Comparison of ENCODE assay signal across 29 cellular contexts in the genomic region with DNA sequence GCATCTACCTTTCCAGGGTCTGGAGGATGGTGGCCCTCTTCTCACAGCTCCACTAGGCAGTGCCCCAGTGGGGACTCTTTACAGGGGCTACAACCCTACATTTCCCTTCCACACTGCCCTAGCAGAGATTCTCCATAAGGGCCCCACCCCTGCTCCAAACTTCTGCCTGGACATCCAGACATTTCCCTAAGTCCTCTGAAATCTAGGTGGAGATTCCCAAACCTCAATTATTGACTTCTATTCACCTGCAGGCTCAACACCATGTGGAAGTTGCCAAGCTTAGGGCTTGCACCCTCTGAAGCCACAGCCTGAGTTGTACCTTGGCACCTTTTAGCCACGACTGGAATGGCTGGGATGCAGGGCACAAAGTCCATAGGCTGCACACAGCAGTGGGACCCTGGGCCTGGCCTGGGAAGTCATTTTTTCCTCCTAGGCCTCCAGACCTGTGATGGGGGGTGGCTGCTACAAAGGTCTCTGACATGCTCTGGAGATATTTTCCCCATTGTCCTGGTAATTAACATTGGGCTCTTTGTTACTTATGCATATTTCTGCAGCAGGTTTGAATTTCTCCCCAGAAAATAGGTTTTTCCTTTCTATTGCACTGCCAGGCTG.
"Had no signal": no experiment of that assay in that cellular context is flagged by ENCODE, and none has a peak within 500 bp of the region (broad histone marks: within the 10 kb centered on the region; RNA-seq: fewer than 3 reads in every experiment).

No MANE protein-coding gene starts in this region.

- H3K27me3 ChIP-seq: adrenal gland, body of pancreas, foreskin keratinocyte, gastrocnemius medialis, heart left ventricle had no signal

- ATAC-seq: activated CD4-positive, alpha-beta T cell treated with anti-CD3 and anti-CD28 coated beads for 36 hours; activated CD8-positive, alpha-beta memory T cell treated with anti-CD3 and anti-CD28 coated beads, Interleukin-2, amount 10 ng/mL, durations not matched to agents 7 days and 5 days; activated CD8-positive, alpha-beta T cell treated with anti-CD3 and anti-CD28 coated beads, Interleukin-2, amount 10 ng/mL, durations not matched to agents 7 days and 5 days; activated naive CD8-positive, alpha-beta T cell treated with anti-CD3 and anti-CD28 coated beads, Interleukin-2, amount 50 U/mL, for 24 hours; body of pancreas; esophagus mucosa; foreskin keratinocyte; gastrocnemius medialis; heart left ventricle had no signal

- DNase-seq: activated CD4-positive, alpha-beta memory T cell treated with anti-CD3 and anti-CD28 coated beads for 36 hours; activated CD4-positive, alpha-beta T cell treated with anti-CD3 and anti-CD28 coated beads for 36 hours; activated CD4-positive, alpha-beta T cell treated with anti-CD3 and anti-CD28 coated beads, Interleukin-2, amount 10 ng/mL, durations not matched to agents 24 days and 14 days; activated CD4-positive, CD25-positive, alpha-beta regulatory T cell; activated CD4-positive, CD25-positive, alpha-beta regulatory T cell treated with anti-CD3 and anti-CD28 coated beads, Interleukin-2, amount 50 U/mL, for 72 hours; activated CD8-positive, alpha-beta memory T cell treated with anti-CD3 and anti-CD28 coated beads, Interleukin-2, amount 10 ng/mL, durations not matched to agents 7 days and 5 days; activated CD8-positive, alpha-beta memory T cell treated with anti-CD3 and anti-CD28 coated beads, Interleukin-2, amount 50 U/mL, for 4 hours; activated CD8-positive, alpha-beta T cell treated with anti-CD3 and anti-CD28 coated beads, Interleukin-2, amount 10 ng/mL, durations not matched to agents 7 days and 5 days; activated effector memory CD4-positive, alpha-beta T cell treated with anti-CD3 and anti-CD28 coated beads, Interleukin-2, amount 50 U/mL, for 16 hours; activated naive CD4-positive, alpha-beta T cell treated with anti-CD3 and anti-CD28 coated beads for 36 hours; activated naive CD8-positive, alpha-beta T cell treated with anti-CD3 and anti-CD28 coated beads for 36 hours; activated naive CD8-positive, alpha-beta T cell treated with anti-CD3 and anti-CD28 coated beads, Interleukin-2, amount 50 U/mL, for 24 hours; activated T-cell treated with anti-CD3 and anti-CD28 coated beads, Interleukin-2, amount 50 U/mL, for 1 hour; activated T-cell treated with anti-CD3 and anti-CD28 coated beads, Interleukin-2, amount 50 U/mL, for 48 hours; adrenal gland; amygdala; aorta; body of pancreas; caudate nucleus; cortex of kidney; dermis blood vessel endothelial cell; effector CD8-positive, alpha-beta T cell; foreskin keratinocyte; gastrocnemius medialis; glutamatergic neuron; T-helper 2 cell had no signal

- H3K9me3 ChIP-seq: adrenal gland, body of pancreas, gastrocnemius medialis had no signal

- H3K27ac ChIP-seq: adrenal gland, body of pancreas, foreskin keratinocyte, gastrocnemius medialis, heart left ventricle had no signal

- H3K36me3 ChIP-seq: adrenal gland, gastrocnemius medialis, heart left ventricle had no signal

- H3K4me3 ChIP-seq: adrenal gland, body of pancreas, gastrocnemius medialis, heart left ventricle had no signal

- FAIRE-seq: colon had no signal

- H3K4me1 ChIP-seq: body of pancreas, foreskin keratinocyte, gastrocnemius medialis, heart left ventricle had no signal
